Comparison of ENCODE assay signal across 8 cellular contexts in the genomic region with DNA sequence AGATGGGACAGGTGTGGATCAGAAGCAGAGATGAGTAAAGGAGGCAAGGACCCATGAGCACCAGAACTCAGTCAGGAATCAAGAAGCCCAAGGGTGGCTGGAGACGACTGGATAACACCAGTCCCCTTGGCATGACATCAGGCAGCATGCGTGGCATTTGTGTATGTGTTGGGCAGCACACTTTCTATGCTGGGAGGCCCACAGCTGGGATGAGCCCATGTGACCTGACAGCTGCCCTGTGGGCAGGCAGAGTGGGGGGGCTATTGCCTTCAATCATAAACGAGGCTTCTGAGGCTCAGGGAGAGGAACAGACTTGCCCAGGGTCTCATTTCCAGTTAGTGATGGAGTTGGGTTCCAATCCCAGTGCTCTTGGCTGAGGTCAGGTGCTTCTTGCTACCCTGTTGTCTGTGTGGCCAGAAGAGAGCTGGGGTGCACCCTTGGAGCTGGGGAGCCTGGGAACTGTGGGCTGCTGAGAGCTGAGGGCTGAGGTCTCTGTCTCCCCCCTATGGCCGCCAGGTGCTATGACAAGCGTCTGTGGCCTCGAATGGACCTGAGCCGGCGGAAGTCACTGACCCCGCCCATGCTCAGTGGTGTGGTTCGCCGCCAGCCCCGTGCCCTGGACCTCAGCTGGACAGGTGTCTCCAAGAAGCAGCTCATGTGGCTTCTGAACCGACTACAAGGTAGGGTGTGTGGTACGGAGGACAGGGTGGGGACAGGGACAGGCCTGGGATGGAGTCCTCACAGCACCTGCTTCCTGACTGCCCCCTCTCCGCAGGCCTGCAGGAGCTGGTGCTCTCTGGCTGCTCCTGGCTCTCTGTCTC. TPM values are rescaled to one million over a fixed set of nuclear protein-coding genes. Genes with fewer than 3 reads are reported as not detected.
DNase-seq lines count a peak whose midpoint lies in the region; ATAC-seq and TF ChIP-seq lines count a peak whose summit lies in the region.

No MANE protein-coding gene starts in this region.

- no peaks in the 10 kb centered on the region for H3K27me3 ChIP-seq in ectodermal cell (ENCODE audit: control insufficient read depth, insufficient read depth, low read length, poor library complexity, severe bottlenecking)

- H3K4me3 ChIP-seq in ectodermal cell (ENCODE audit: insufficient read depth, low read depth, low read length), result no peak overlapping the region

- peak overlapping the region; percentile 81 for H3K27ac Mint-ChIP-seq in stimulated activated naive B cell treated with anti-CD40 and anti-IgM and Interleukin-4, amounts not matched to agents 10 μg/mL and 1 μg/mL and 100 μg/mL, for 72 hours

- H3K4me3 Mint-ChIP-seq in stimulated activated naive B cell treated with anti-CD40 and anti-IgM and Interleukin-4, amounts not matched to agents 10 μg/mL and 1 μg/mL and 100 μg/mL, for 72 hours, result peak overlapping the region; percentile 71 to 77

- ATAC-seq in GM18505 (IDR thresholded peaks at IDR 0.05; ENCODE audit: unreplicated experiment) (peak; percentile 72), HG02943 (IDR thresholded peaks at IDR 0.05; ENCODE audit: low read depth, unreplicated experiment) (peak; percentile 84)
- ATAC-seq in stimulated activated naive B cell treated with anti-CD40 and anti-IgM and Interleukin-4, amounts not matched to agents 10 μg/mL and 1 μg/mL and 100 μg/mL, for 72 hours (replicated peaks), result peak; percentile 95 to 96

- TF ChIP-seq POLR2A in GM18505 (IDR thresholded peaks at IDR 0.05; ENCODE audit: borderline replicate concordance, extremely low read depth, insufficient read depth, insufficient read length), result no peak

- DNase-seq in AG08395 (ENCODE audit: low spot score) (peak; percentile 87), NCI-H2196 treated with DMSO at 0.1 percent for 48 hours (lab: John Stamatoyannopoulos, UW; ENCODE audit: unreplicated experiment) (peak; percentile 68), medulla oblongata (ENCODE audit: extremely low spot score) (peak; percentile 63)
- DNase-seq in activated CD4-positive, alpha-beta T cell treated with anti-CD3 and anti-CD28 coated beads for 48 hours, result peak; percentile 78
- DNase-seq in stimulated activated naive B cell treated with anti-CD40 and anti-IgM and Interleukin-4, amounts not matched to agents 10 μg/mL and 1 μg/mL and 100 μg/mL, for 72 hours, result peak; percentile 64

- peaks cover 29 to 60% of the 10 kb centered on the region in 2 donors for H3K36me3 Mint-ChIP-seq in stimulated activated naive B cell treated with anti-CD40 and anti-IgM and Interleukin-4, amounts not matched to agents 10 μg/mL and 1 μg/mL and 100 μg/mL, for 72 hours

- H3K4me1 ChIP-seq in ectodermal cell (ENCODE audit: control insufficient read depth, insufficient read depth, low read length), result peaks cover 12% of the 10 kb centered on the region

- H3K27me3 Mint-ChIP-seq in stimulated activated naive B cell treated with anti-CD40 and anti-IgM and Interleukin-4, amounts not matched to agents 10 μg/mL and 1 μg/mL and 100 μg/mL, for 72 hours, result no peaks in the 10 kb centered on the region

- H3K27ac ChIP-seq in ectodermal cell (ENCODE audit: insufficient read depth, low read depth, low read length, poor library complexity, severe bottlenecking), result peak overlapping the region; percentile 16

- H3K9me3 ChIP-seq in ectodermal cell (ENCODE audit: control insufficient read depth, low read length), result no peaks in the 10 kb centered on the region

- H3K9me3 Mint-ChIP-seq in stimulated activated naive B cell treated with anti-CD40 and anti-IgM and Interleukin-4, amounts not matched to agents 10 μg/mL and 1 μg/mL and 100 μg/mL, for 72 hours, result no peaks in the 10 kb centered on the region

- peaks cover 28% of the 10 kb centered on the region for H3K36me3 ChIP-seq in ectodermal cell (ENCODE audit: control insufficient read depth, insufficient read depth, low read length)

- peaks cover 24 to 31% of the 10 kb centered on the region in 2 donors for H3K4me1 Mint-ChIP-seq in stimulated activated naive B cell treated with anti-CD40 and anti-IgM and Interleukin-4, amounts not matched to agents 10 μg/mL and 1 μg/mL and 100 μg/mL, for 72 hours

- 31% methylated on average over 15 of the region's 15 CpGs for whole genome bisulfite sequencing in ectodermal cell, 2 experiments

RNA-seq across cellular contexts. Expression of a gene that starts 7.1 kb away (rescaled TPM):
- 14.0 TPM for polyA plus RNA-seq in ectodermal cell (2013, experiment 1 of 4)
- polyA plus RNA-seq in ectodermal cell (2013, experiment 2 of 4), result 15.7 TPM
- 12.7 TPM for polyA plus RNA-seq in ectodermal cell (2013, experiment 3 of 4)
- 16.1 TPM for polyA plus RNA-seq in ectodermal cell (2013, experiment 4 of 4)

RNA-seq across cellular contexts. Expression of a gene that starts 15.7 kb away (rescaled TPM):
- 34.5 TPM for polyA plus RNA-seq in ectodermal cell (2013, experiment 1 of 4)
- 39.7 TPM for polyA plus RNA-seq in ectodermal cell (2013, experiment 2 of 4)
- polyA plus RNA-seq in ectodermal cell (2013, experiment 3 of 4), result 27.2 TPM
- polyA plus RNA-seq in ectodermal cell (2013, experiment 4 of 4), result 28.6 TPM

RNA-seq across cellular contexts. Expression of a gene that starts 18.4 kb away (rescaled TPM):
- polyA plus RNA-seq in ectodermal cell (2013, experiment 1 of 4), result 80.8 TPM
- polyA plus RNA-seq in ectodermal cell (2013, experiment 2 of 4), result 83.7 TPM
- polyA plus RNA-seq in ectodermal cell (2013, experiment 3 of 4), result 56.7 TPM
- polyA plus RNA-seq in ectodermal cell (2013, experiment 4 of 4), result 60.5 TPM

RNA-seq across cellular contexts. Expression of a gene that starts 43.2 kb away (rescaled TPM):
- polyA plus RNA-seq in ectodermal cell (2013, experiment 1 of 4), result 3.2 TPM
- 3.7 TPM for polyA plus RNA-seq in ectodermal cell (2013, experiment 2 of 4)
- 2.3 TPM for polyA plus RNA-seq in ectodermal cell (2013, experiment 3 of 4)
- 2.8 TPM for polyA plus RNA-seq in ectodermal cell (2013, experiment 4 of 4)

RNA-seq across cellular contexts. Expression of a gene that starts 45.4 kb away (rescaled TPM):
- 3.4 TPM for polyA plus RNA-seq in ectodermal cell (2013, experiment 1 of 4)
- 2.7 TPM for polyA plus RNA-seq in ectodermal cell (2013, experiment 2 of 4)
- 3.9 TPM for polyA plus RNA-seq in ectodermal cell (2013, experiment 3 of 4)
- polyA plus RNA-seq in ectodermal cell (2013, experiment 4 of 4), result 3.5 TPM
